22 cellular contexts compared by ENCODE assay signal in the genomic region with DNA sequence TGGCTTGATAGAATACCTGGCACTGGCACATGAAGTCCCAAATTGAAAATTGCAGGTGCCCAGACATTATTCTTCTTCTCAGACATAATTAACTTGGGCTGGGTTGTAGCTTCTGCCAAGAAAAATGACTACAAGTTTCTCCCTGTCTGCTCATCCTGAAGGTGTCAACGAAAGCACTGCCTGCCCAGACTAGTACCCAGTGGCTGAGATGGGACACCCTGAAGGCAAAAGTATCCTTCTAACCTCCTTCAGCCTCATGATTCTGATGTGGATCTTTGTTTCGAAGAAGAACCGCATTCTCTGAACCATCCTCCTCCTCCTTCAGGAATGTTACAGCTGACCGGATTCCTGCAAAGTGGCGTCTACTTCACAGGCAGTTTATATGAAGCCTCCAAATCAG.
"Had no signal": no experiment of that assay in that cellular context is flagged by ENCODE, and none has a peak within 500 bp of the region (broad histone marks: within the 10 kb centered on the region; RNA-seq: fewer than 3 reads in every experiment).

No MANE protein-coding gene starts in this region.

- H3K9me3 ChIP-seq: neutrophil, psoas muscle, right lobe of liver, testis had no signal

- H3K27me3 ChIP-seq: esophagus squamous epithelium, heart left ventricle, neutrophil, right lobe of liver, spleen, testis, tibial nerve had no signal

- H3K4me3 ChIP-seq: dorsolateral prefrontal cortex, esophagus squamous epithelium, heart left ventricle, left ventricle myocardium inferior, lower lobe of right lung, psoas muscle, right lobe of liver, spleen, testis, tibial nerve had no signal

- ATAC-seq: heart left ventricle; lower lobe of right lung; naive thymus-derived CD4-positive, alpha-beta T cell; psoas muscle; right lobe of liver; stimulated activated memory B cell treated with anti-CD40 and anti-IgM and Interleukin-4, amounts not matched to agents 10 μg/mL and 1 μg/mL and 100 μg/mL, for 72 hours had no signal

- H3K27ac ChIP-seq: dorsolateral prefrontal cortex, heart left ventricle, left ventricle myocardium inferior, lower lobe of right lung, neutrophil, psoas muscle, right lobe of liver, spleen, testis, tibial nerve had no signal

- H3K36me3 ChIP-seq: esophagus squamous epithelium, heart left ventricle, left ventricle myocardium inferior, lower lobe of right lung, neutrophil, right lobe of liver, spleen, tibial nerve had no signal

- DNase-seq: cortex of kidney; dorsolateral prefrontal cortex; effector CD8-positive, alpha-beta T cell; esophagus squamous epithelium; foreskin fibroblast; heart left ventricle; hypothalamus; left ventricle myocardium inferior; lower lobe of right lung; mesenchymal stem cell; naive thymus-derived CD4-positive, alpha-beta T cell; psoas muscle; retina; right lobe of liver; spleen; stimulated activated CD4-positive, alpha-beta T cell treated with anti-CD3 and anti-CD28 coated beads, Interleukin-15, amount 100 ng/mL, for 24 hours; stimulated activated CD4-positive, alpha-beta T cell treated with anti-CD3 and anti-CD28 coated beads, Interleukin-1b, Interleukin-23, amount 100 ng/mL, for 48 hours; stimulated activated CD4-positive, alpha-beta T cell treated with anti-CD3 and anti-CD28 coated beads, Interleukin-4, amount 100 ng/mL, for 24 hours; testis had no signal

- H3K4me1 ChIP-seq: heart left ventricle, left ventricle myocardium inferior, lower lobe of right lung, psoas muscle, right lobe of liver, spleen, testis had no signal
